30 cellular contexts compared by ENCODE assay signal in genomic region chr17:48562934-48563333, GRCh38. TPM values are rescaled to one million over a fixed set of nuclear protein-coding genes. Genes with fewer than 3 reads are reported as not detected.
DNase-seq lines count a peak whose midpoint lies in the region; ATAC-seq, FAIRE-seq and TF ChIP-seq lines count a peak whose summit lies in the region.
"Had no signal": no experiment of that assay in that cellular context is flagged by ENCODE, and none has a peak within 500 bp of the region (broad histone marks: within the 10 kb centered on the region; RNA-seq: fewer than 3 reads in every experiment).

No MANE protein-coding gene starts in this region.

- peaks cover 60% of the 10 kb centered on the region for H3K27me3 Mint-ChIP-seq in astrocyte (ENCODE audit: low read depth, unreplicated experiment)
- peaks cover 55% of the 10 kb centered on the region for H3K27me3 Mint-ChIP-seq in progenitor cell of endocrine pancreas

- POLR2A ChIA-PET in AG04449 (lab: Yijun Ruan, JAX): interaction anchor here (0.6 to 1.2 kb wide), 5 partner anchors 13 to 142 kb away, joined by 3 to 4 read pairs (median 3); partner anchors contain the start of gene HOXB5

- H4K20me1 ChIP-seq in astrocyte (ENCODE audit: insufficient read depth, low read length): peaks cover 9% of the 10 kb centered on the region

- peak overlapping the region; percentile 54 for H3K4me3 ChIP-seq in AG04449 (ENCODE audit: low read depth, low read length)
- peak overlapping the region; percentile 58 for H3K4me3 ChIP-seq in astrocyte (ENCODE audit: insufficient read depth, low read depth, low read length)
- H3K4me3 ChIP-seq in fibroblast of the aortic adventitia (ENCODE audit: low read depth, low read length): peak overlapping the region; percentile 67
- H3K4me3 ChIP-seq in tibial nerve: no peak overlapping the region
- H3K4me3 ChIP-seq: colonic mucosa had no signal

- H3K9ac ChIP-seq in astrocyte (ENCODE audit: low read length): peak overlapping the region; percentile 79

- H3K4me3 Mint-ChIP-seq in astrocyte (ENCODE audit: unreplicated experiment) (no peak overlapping the region), progenitor cell of endocrine pancreas (ENCODE audit: low read depth) (peak overlapping the region; percentile 74)
- H3K4me3 Mint-ChIP-seq: activated naive CD4-positive, alpha-beta T cell treated with anti-CD3 and anti-CD28 coated beads for 36 hours; stimulated activated naive CD8-positive, alpha-beta T cell treated with anti-CD3 and anti-CD28 coated beads, Interleukin-15, Interleukin-2, amounts not matched to agents 100 ng/mL and 50 ng/mL, for 24 hours had no signal

- H3K36me3 ChIP-seq in astrocyte (ENCODE audit: insufficient read depth, low read length): no peaks in the 10 kb centered on the region
- no peaks in the 10 kb centered on the region for H3K36me3 ChIP-seq in tibial nerve
- H3K36me3 ChIP-seq: colonic mucosa, vagina, WERI-Rb-1 had no signal

- CTCF ChIA-PET in AG04449 (lab: Yijun Ruan, JAX): interaction anchor here (1.0 to 2.8 kb wide), 5 partner anchors 10 to 227 kb away, joined by 3 to 10 read pairs (median 4); no protein-coding TSS in a partner anchor

- H3K27ac Mint-ChIP-seq in astrocyte (ENCODE audit: unreplicated experiment) (no peak overlapping the region), progenitor cell of endocrine pancreas (peak overlapping the region; percentile 89)
- H3K27ac Mint-ChIP-seq: activated naive CD4-positive, alpha-beta T cell treated with anti-CD3 and anti-CD28 coated beads for 36 hours; stimulated activated naive CD8-positive, alpha-beta T cell treated with anti-CD3 and anti-CD28 coated beads, Interleukin-15, Interleukin-2, amounts not matched to agents 100 ng/mL and 50 ng/mL, for 24 hours had no signal

- peaks cover 2% of the 10 kb centered on the region for H3K36me3 Mint-ChIP-seq in astrocyte (ENCODE audit: low read depth, unreplicated experiment)
- no peaks in the 10 kb centered on the region for H3K36me3 Mint-ChIP-seq in progenitor cell of endocrine pancreas (ENCODE audit: insufficient read depth)

- H2AFZ ChIP-seq in astrocyte (ENCODE audit: low read depth, low read length): no peak overlapping the region

- 57 to 65% methylated on average over 5 of the region's 5 CpGs for WGBS in tibial nerve, 2 donors

- no peaks in the 10 kb centered on the region for H3K4me1 Mint-ChIP-seq in astrocyte (ENCODE audit: low read depth, unreplicated experiment)
- H3K4me1 Mint-ChIP-seq in progenitor cell of endocrine pancreas (ENCODE audit: low read depth): peaks cover 49% of the 10 kb centered on the region

- TF ChIP-seq POLR2A in tibial nerve (IDR thresholded peaks at IDR 0.05): no peak

- FAIRE-seq in astrocyte (lab: Jason Lieb, UNC): no peak

- H3K27me3 ChIP-seq in astrocyte (ENCODE audit: insufficient read depth, low read length) (peaks cover 86% of the 10 kb centered on the region), tibial nerve (peaks cover 0 to 98% of the 10 kb centered on the region in 2 donors)
- H3K27me3 ChIP-seq: colonic mucosa had no signal

- TF ChIP-seq EP300 in tibial nerve (IDR thresholded peaks at IDR 0.05): no peak

- H3K9me3 ChIP-seq in astrocyte (ENCODE audit: insufficient read depth, low read depth, low read length): no peaks in the 10 kb centered on the region
- no peaks in the 10 kb centered on the region for H3K9me3 ChIP-seq in tibial nerve
- H3K9me3 ChIP-seq: colonic mucosa, vagina had no signal

- H3K4me1 ChIP-seq in astrocyte (ENCODE audit: insufficient read depth, low read length) (peaks cover 32% of the 10 kb centered on the region), tibial nerve (peaks cover 0 to 35% (median 13%) of the 10 kb centered on the region in 4 donors)

- H3K79me2 ChIP-seq in astrocyte (ENCODE audit: insufficient read depth, low read length): peaks cover 95% of the 10 kb centered on the region

- no peak for ATAC-seq in GM21526 (IDR thresholded peaks at IDR 0.05; ENCODE audit: low FRiP score, unreplicated experiment)
- ATAC-seq: left lobe of liver had no signal

- TF ChIP-seq CTCF in AG04449 (IDR thresholded peaks at IDR 0.05; ENCODE audit: insufficient read depth, low read length, missing control alignments) (no peak), astrocyte (IDR thresholded peaks at IDR 0.05; ENCODE audit: insufficient read depth, low read depth, low read length) (no peak), fibroblast of the aortic adventitia (IDR thresholded peaks at IDR 0.05; ENCODE audit: insufficient read depth, low read length) (no peak), progenitor cell of endocrine pancreas (IDR thresholded peaks at IDR 0.05; ENCODE audit: unreplicated experiment) (no peak), tibial nerve (IDR thresholded peaks at IDR 0.05) (no peak)

- H3K27ac ChIP-seq in astrocyte (ENCODE audit: low read depth, low read length) (peak overlapping the region; percentile 57), tibial nerve (no peak overlapping the region)
- H3K27ac ChIP-seq: C4-2B, vagina, WERI-Rb-1 had no signal

- DNase-seq in AG04449 (ENCODE audit: low read depth, low spot score): no peak
- no peak for DNase-seq in astrocyte (ENCODE audit: low read depth)
- DNase-seq in fibroblast of the aortic adventitia (ENCODE audit: low read depth): no peak
- DNase-seq in progenitor cell of endocrine pancreas (ENCODE audit: low spot score, unreplicated experiment): no peak
- DNase-seq in tibial nerve (ENCODE audit: low spot score in 2 of 2): no peak
- no peak for DNase-seq in COLO668 (lab: John Stamatoyannopoulos, UW; ENCODE audit: unreplicated experiment)
- DNase-seq in activated gamma-delta T cell treated with Interleukin-2 at 50 U/mL for 16 hours: no peak
- DNase-seq: activated CD4-positive, alpha-beta T cell treated with anti-CD3 and anti-CD28 coated beads, Interleukin-2, amount 50 U/mL, for 48 hours; activated naive CD4-positive, alpha-beta T cell treated with anti-CD3 and anti-CD28 coated beads for 36 hours; anterior cingulate cortex; colonic mucosa; DMS 273 treated with DMSO at 0.1 percent for 48 hours; NCI-H1417 treated with DMSO at 0.1 percent for 48 hours; NCI-H2171; NCI-H526 treated with DMSO at 0.1 percent for 48 hours; occipital lobe; OCI-M1 had no signal

- peaks cover 16% of the 10 kb centered on the region for H3K9me3 Mint-ChIP-seq in astrocyte (ENCODE audit: unreplicated experiment)
- H3K9me3 Mint-ChIP-seq in progenitor cell of endocrine pancreas (ENCODE audit: low read depth): no peaks in the 10 kb centered on the region
- H3K9me3 Mint-ChIP-seq: activated naive CD4-positive, alpha-beta T cell treated with anti-CD3 and anti-CD28 coated beads for 36 hours; stimulated activated naive CD8-positive, alpha-beta T cell treated with anti-CD3 and anti-CD28 coated beads, Interleukin-15, Interleukin-2, amounts not matched to agents 100 ng/mL and 50 ng/mL, for 24 hours had no signal

- peak overlapping the region; percentile 83 for H3K4me2 ChIP-seq in astrocyte (ENCODE audit: low read length)

RNA-seq across cellular contexts. Expression of gene HOXB4, which starts 15.2 kb away (rescaled TPM):
- total RNA-seq in astrocyte: not detected in 2 replicates
- total RNA-seq in fibroblast of the aortic adventitia (ENCODE audit: low replicate concordance): 3.8 and 7.0 TPM in 2 replicates
- 3.4 and 6.0 TPM in 2 replicates for total RNA-seq in progenitor cell of endocrine pancreas
- 1 to 10 TPM; 1.2 to 3.5 (median 2.0) TPM for total RNA-seq in tibial nerve
- total RNA-seq: occipital lobe had no signal

RNA-seq across cellular contexts. Expression of gene HOXB2, which starts 18.0 kb away (rescaled TPM):
- total RNA-seq in astrocyte: 0.41 and 1.8 TPM in 2 replicates
- total RNA-seq in fibroblast of the aortic adventitia (ENCODE audit: low replicate concordance): 1.5 and 9.0 TPM in 2 replicates
- total RNA-seq in progenitor cell of endocrine pancreas: 15.2 and 19.8 TPM in 2 replicates
- total RNA-seq in tibial nerve: 10 to 100 TPM in 3 of 4 donors, 1 to 10 TPM in 1; 6.9 to 29.3 (median 19.2) TPM
- total RNA-seq: SK-MEL-5 had no signal

RNA-seq across cellular contexts. Expression of gene HOXB3, which starts 27.1 kb away (rescaled TPM):
- total RNA-seq in astrocyte (not detected in 2 replicates), fibroblast of the aortic adventitia (ENCODE audit: low replicate concordance) (9.7 and 14.2 TPM in 2 replicates), progenitor cell of endocrine pancreas (19.4 and 32.1 TPM in 2 replicates), tibial nerve (10 to 100 TPM in 2 of 4 donors, 1 to 10 TPM in 2; 3.7 to 14.1 (median 9.4) TPM)
- total RNA-seq: occipital lobe had no signal

RNA-seq across cellular contexts. Expression of gene HOXB5, which starts 30.6 kb away (rescaled TPM):
- not detected in 2 replicates for total RNA-seq in astrocyte
- total RNA-seq in fibroblast of the aortic adventitia (ENCODE audit: low replicate concordance): 0.27 and 0.57 TPM in 2 replicates
- 2.1 and 5.6 TPM in 2 replicates for total RNA-seq in progenitor cell of endocrine pancreas
- total RNA-seq in tibial nerve: 1 to 10 TPM in 2 of 4 donors, not detected in 2; 1.6 to 1.8 TPM
- total RNA-seq: activated naive CD4-positive, alpha-beta T cell treated with anti-CD3 and anti-CD28 coated beads for 36 hours; G401; occipital lobe; SK-MEL-5; skeletal muscle tissue had no signal

RNA-seq across cellular contexts. Expression of gene HOXB1, which starts 32.1 kb away (rescaled TPM):
- total RNA-seq in astrocyte (not detected in 2 replicates), fibroblast of the aortic adventitia (ENCODE audit: low replicate concordance) (not detected in 2 replicates), progenitor cell of endocrine pancreas (0.96 and 2.2 TPM in 2 replicates), tibial nerve (not detected)
- total RNA-seq: A172; activated naive CD4-positive, alpha-beta T cell treated with anti-CD3 and anti-CD28 coated beads for 36 hours; colonic mucosa; G401; glomerular endothelial cell; H4; left lobe of liver; occipital lobe; SK-MEL-5; skeletal muscle tissue; T-helper 2 cell treated with Interferon-gamma antibody and Interleukin-4, amounts not matched to agents 100 ng/mL and 5 ng/mL, for 36 hours; vagina had no signal

Comparison
In these comparisons a context has a peak if more than half of its experiments do, and no peak if none do; other contexts are left out.
1. H3K4me3 ChIP-seq: peak in AG04449 (single experiment), astrocyte (single experiment) and fibroblast of the aortic adventitia (single experiment); none in tibial nerve (0 of 4).